In the genomic region with DNA sequence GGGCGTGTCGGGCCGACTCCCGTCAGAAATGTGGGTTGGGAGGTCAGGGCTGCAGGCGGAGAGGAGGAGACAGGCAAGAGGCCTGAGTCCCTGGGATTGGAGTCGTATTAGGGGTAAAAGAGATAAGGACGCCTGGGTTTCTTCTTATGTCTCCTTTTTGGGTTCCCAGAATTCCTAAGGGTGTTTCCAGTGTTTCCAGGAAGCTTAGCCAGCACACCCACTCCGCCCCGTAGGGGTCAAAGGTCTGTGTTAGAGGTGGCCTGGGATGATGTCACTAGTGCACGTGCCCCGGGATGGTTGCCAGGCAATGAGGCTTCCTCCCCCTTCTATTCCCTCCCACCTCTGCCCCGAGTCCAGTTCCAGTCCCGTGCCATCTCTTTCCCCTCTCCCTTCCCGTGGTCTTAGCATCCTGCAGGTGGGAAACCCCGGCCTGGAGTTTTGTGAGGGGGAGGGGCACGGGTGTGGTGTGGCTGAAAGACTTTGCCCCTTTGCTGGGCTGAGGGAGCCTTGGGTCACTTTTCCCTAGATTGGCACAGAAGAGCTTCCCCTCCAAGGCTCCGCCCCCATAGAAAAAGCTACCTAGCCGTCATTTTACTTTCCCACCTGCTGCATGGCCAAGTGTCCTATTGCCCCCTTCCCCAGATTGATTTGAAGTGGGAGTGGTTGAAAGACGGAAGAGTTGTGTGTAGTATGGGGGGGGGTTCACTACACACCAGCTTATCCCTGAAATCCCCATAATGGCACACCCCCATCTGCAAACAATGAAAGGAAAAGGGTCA, we compare ENCODE assay signal across 1 cellular context.
A peak's percentile ranks its signal among the peaks of the same experiment; 100 is the strongest.
TF ChIP-seq lines count a peak whose summit lies in the region.

No MANE protein-coding gene starts in this region.

TF ChIP-seq in K562, 482 proteins besides CTCF, POLR2A, EP300 and RAD21 (continued from another document and continues in another):
- TF ChIP-seq TRIM25 (IDR thresholded peaks at IDR 0.05; ENCODE audit: borderline replicate concordance): no peak
- TF ChIP-seq C11orf30 (IDR thresholded peaks at IDR 0.05; ENCODE audit: low read depth): peak; percentile 9; the same call in 1 of the 2 replicates
- TF ChIP-seq CEBPZ (IDR thresholded peaks at IDR 0.05; ENCODE audit: borderline replicate concordance, low read depth, low read length): no peak
- TF ChIP-seq ZNF121 (CRISPR knock-in tag; conservative IDR thresholded peaks at IDR 0.05): no peak
- TF ChIP-seq ZNF717 (CRISPR knock-in tag; IDR thresholded peaks at IDR 0.05): no peak
- TF ChIP-seq ZNF354B (CRISPR knock-in tag; IDR thresholded peaks at IDR 0.05): no peak
- peak; percentile 94 for TF ChIP-seq FOXM1 (IDR thresholded peaks at IDR 0.05; ENCODE audit: low read depth)
- no peak for TF ChIP-seq FOXM1 (CRISPR knock-in tag; IDR thresholded peaks at IDR 0.05; ENCODE audit: low read depth)
- TF ChIP-seq, protein P1, sequence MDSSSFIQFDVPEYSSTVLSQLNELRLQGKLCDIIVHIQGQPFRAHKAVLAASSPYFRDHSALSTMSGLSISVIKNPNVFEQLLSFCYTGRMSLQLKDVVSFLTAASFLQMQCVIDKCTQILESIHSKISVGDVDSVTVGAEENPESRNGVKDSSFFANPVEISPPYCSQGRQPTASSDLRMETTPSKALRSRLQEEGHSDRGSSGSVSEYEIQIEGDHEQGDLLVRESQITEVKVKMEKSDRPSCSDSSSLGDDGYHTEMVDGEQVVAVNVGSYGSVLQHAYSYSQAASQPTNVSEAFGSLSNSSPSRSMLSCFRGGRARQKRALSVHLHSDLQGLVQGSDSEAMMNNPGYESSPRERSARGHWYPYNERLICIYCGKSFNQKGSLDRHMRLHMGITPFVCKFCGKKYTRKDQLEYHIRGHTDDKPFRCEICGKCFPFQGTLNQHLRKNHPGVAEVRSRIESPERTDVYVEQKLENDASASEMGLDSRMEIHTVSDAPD (CRISPR knock-in tag; IDR thresholded peaks at IDR 0.05): no peak
- no peak for TF ChIP-seq SLC30A9 (CRISPR knock-in tag; IDR thresholded peaks at IDR 0.05)
- TF ChIP-seq ZNF583 (CRISPR knock-in tag; IDR thresholded peaks at IDR 0.05): no peak
- TF ChIP-seq TCF7 (IDR thresholded peaks at IDR 0.05; ENCODE audit: borderline replicate concordance): no peak
- no peak for TF ChIP-seq XRCC4 (IDR thresholded peaks at IDR 0.05; ENCODE audit: extremely low read depth, insufficient read depth, insufficient read length)
- TF ChIP-seq ARID1B (IDR thresholded peaks at IDR 0.05): peak; percentile 63
- no peak for TF ChIP-seq BDP1 (IDR thresholded peaks at IDR 0.05; ENCODE audit: insufficient read depth, insufficient read length)
- TF ChIP-seq ARNT (IDR thresholded peaks at IDR 0.05): peak; percentile 77 to 85; a peak in 3 of 4 replicates
- no peak for TF ChIP-seq TRIM28 (IDR thresholded peaks at IDR 0.05)
- TF ChIP-seq, protein P2, sequence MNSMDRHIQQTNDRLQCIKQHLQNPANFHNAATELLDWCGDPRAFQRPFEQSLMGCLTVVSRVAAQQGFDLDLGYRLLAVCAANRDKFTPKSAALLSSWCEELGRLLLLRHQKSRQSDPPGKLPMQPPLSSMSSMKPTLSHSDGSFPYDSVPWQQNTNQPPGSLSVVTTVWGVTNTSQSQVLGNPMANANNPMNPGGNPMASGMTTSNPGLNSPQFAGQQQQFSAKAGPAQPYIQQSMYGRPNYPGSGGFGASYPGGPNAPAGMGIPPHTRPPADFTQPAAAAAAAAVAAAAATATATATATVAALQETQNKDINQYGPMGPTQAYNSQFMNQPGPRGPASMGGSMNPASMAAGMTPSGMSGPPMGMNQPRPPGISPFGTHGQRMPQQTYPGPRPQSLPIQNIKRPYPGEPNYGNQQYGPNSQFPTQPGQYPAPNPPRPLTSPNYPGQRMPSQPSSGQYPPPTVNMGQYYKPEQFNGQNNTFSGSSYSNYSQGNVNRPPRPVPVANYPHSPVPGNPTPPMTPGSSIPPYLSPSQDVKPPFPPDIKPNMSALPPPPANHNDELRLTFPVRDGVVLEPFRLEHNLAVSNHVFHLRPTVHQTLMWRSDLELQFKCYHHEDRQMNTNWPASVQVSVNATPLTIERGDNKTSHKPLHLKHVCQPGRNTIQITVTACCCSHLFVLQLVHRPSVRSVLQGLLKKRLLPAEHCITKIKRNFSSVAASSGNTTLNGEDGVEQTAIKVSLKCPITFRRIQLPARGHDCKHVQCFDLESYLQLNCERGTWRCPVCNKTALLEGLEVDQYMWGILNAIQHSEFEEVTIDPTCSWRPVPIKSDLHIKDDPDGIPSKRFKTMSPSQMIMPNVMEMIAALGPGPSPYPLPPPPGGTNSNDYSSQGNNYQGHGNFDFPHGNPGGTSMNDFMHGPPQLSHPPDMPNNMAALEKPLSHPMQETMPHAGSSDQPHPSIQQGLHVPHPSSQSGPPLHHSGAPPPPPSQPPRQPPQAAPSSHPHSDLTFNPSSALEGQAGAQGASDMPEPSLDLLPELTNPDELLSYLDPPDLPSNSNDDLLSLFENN (IDR thresholded peaks at IDR 0.05; ENCODE audit: low read depth in 2 of 2, low read length in 2 of 2): peak; percentile 39 to 57; a peak in 2 of 4 replicates
- TF ChIP-seq STAG1 (CRISPR knock-in tag; IDR thresholded peaks at IDR 0.05; ENCODE audit: borderline replicate concordance): no peak
- 0 out of 2 replicates have a peak, but pooled peaks have one; percentile 21 for TF ChIP-seq ZSCAN29 (IDR thresholded peaks at IDR 0.05)
- no peak for TF ChIP-seq SPI1 (IDR thresholded peaks at IDR 0.05; ENCODE audit: borderline replicate concordance, low read depth, low read length)
- TF ChIP-seq IFI16 (CRISPR knock-in tag; IDR thresholded peaks at IDR 0.05): no peak
- TF ChIP-seq, protein P3, sequence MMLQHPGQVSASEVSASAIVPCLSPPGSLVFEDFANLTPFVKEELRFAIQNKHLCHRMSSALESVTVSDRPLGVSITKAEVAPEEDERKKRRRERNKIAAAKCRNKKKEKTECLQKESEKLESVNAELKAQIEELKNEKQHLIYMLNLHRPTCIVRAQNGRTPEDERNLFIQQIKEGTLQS (IDR thresholded peaks at IDR 0.05): peak; percentile 97
- TF ChIP-seq, protein P3 (CRISPR knock-in tag; conservative IDR thresholded peaks at IDR 0.05): peak; percentile 90
- no peak for TF ChIP-seq RBM15 (IDR thresholded peaks at IDR 0.05; ENCODE audit: insufficient read depth, low read length)
- TF ChIP-seq ATF7 (IDR thresholded peaks at IDR 0.05): peak; percentile 98
- no peak for TF ChIP-seq SIRT6 (IDR thresholded peaks at IDR 0.05; ENCODE audit: low read depth, low read length)
- TF ChIP-seq ZC3H8 (IDR thresholded peaks at IDR 0.05): no peak
- no peak for TF ChIP-seq PHF20 (IDR thresholded peaks at IDR 0.05; ENCODE audit: partially characterized antibody)
- TF ChIP-seq, protein P4, sequence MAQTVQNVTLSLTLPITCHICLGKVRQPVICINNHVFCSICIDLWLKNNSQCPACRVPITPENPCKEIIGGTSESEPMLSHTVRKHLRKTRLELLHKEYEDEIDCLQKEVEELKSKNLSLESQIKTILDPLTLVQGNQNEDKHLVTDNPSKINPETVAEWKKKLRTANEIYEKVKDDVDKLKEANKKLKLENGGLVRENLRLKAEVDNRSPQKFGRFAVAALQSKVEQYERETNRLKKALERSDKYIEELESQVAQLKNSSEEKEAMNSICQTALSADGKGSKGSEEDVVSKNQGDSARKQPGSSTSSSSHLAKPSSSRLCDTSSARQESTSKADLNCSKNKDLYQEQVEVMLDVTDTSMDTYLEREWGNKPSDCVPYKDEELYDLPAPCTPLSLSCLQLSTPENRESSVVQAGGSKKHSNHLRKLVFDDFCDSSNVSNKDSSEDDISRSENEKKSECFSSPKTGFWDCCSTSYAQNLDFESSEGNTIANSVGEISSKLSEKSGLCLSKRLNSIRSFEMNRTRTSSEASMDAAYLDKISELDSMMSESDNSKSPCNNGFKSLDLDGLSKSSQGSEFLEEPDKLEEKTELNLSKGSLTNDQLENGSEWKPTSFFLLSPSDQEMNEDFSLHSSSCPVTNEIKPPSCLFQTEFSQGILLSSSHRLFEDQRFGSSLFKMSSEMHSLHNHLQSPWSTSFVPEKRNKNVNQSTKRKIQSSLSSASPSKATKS (CRISPR knock-in tag; IDR thresholded peaks at IDR 0.05): no peak
- no peak for TF ChIP-seq HEY1 (CRISPR knock-in tag; IDR thresholded peaks at IDR 0.05; ENCODE audit: borderline replicate concordance)
- TF ChIP-seq GABPB2 (CRISPR knock-in tag; conservative IDR thresholded peaks at IDR 0.05): no peak
- TF ChIP-seq ZNF324 (CRISPR knock-in tag; IDR thresholded peaks at IDR 0.05): no peak
- no peak for TF ChIP-seq HNRNPL (IDR thresholded peaks at IDR 0.05; ENCODE audit: low read depth, low read length)
- TF ChIP-seq ZBTB12 (CRISPR knock-in tag; IDR thresholded peaks at IDR 0.05): 0 out of 2 replicates have a peak, but pooled peaks have one; percentile 20
- no peak for TF ChIP-seq FOXP1 (CRISPR knock-in tag; IDR thresholded peaks at IDR 0.05)
- no peak for TF ChIP-seq ZBTB5 (IDR thresholded peaks at IDR 0.05)
- no peak for TF ChIP-seq NR0B1 (IDR thresholded peaks at IDR 0.05; ENCODE audit: partially characterized antibody)
- no peak for TF ChIP-seq HMG20A (CRISPR knock-in tag; conservative IDR thresholded peaks at IDR 0.05)
- no peak for TF ChIP-seq FOXA1 (IDR thresholded peaks at IDR 0.05; ENCODE audit: borderline replicate concordance)
